ENCODE assay signal across 23 cellular contexts in genomic region chr11:69431893-69432738, GRCh38. TPM values are rescaled to one million over a fixed set of nuclear protein-coding genes. Genes with fewer than 3 reads are reported as not detected.
A peak's percentile ranks its signal among the peaks of the same experiment; 100 is the strongest.
DNase-seq lines count a peak whose midpoint lies in the region; FAIRE-seq and TF ChIP-seq lines count a peak whose summit lies in the region.
"Had no signal": no experiment of that assay in that cellular context is flagged by ENCODE, and none has a peak within 500 bp of the region (broad histone marks: within the 10 kb centered on the region; RNA-seq: fewer than 3 reads in every experiment).

No MANE protein-coding gene starts in this region.

- peaks cover 1% of the 10 kb centered on the region for H3K36me3 Mint-ChIP-seq in Caco-2 (ENCODE audit: insufficient read depth, unreplicated experiment)
- H3K36me3 Mint-ChIP-seq: CD8-positive, alpha-beta memory T cell had no signal

- H2BK20ac ChIP-seq in H1 (ENCODE audit: low read length) = peak overlapping the region; percentile 90; the same call in 1 of the 2 replicates

- no peak overlapping the region for H3K4me3 Mint-ChIP-seq in Caco-2 (ENCODE audit: unreplicated experiment)
- H3K4me3 Mint-ChIP-seq: CD8-positive, alpha-beta memory T cell had no signal

- BruUV-seq in Caco-2 (replicated peaks; lab: Mats Ljungman, UMichigan) = no TSS peak

- intact Hi-C loops in Caco-2 (cut with micrococcal nuclease; ENCODE audit: unreplicated experiment) (no loop called here), ascending aorta (cut with DNase I) (no loop called here), esophagus muscularis mucosa (cut with DNase I) (no loop called here)

- no peak overlapping the region for H2AFZ ChIP-seq in H1 (ENCODE audit: low read length)
- H2AFZ ChIP-seq in neuronal stem cell (ENCODE audit: low read length) = no peak overlapping the region

- H3K4me2 ChIP-seq in H1 (ENCODE audit: insufficient read depth in 1 of 2, low read depth in 2 of 2, low read length in 2 of 2) (no peak overlapping the region), neuronal stem cell (ENCODE audit: insufficient read depth, low read length, poor library complexity, severe bottlenecking) (no peak overlapping the region)
- H3K4me2 ChIP-seq: A549 had no signal

- CTCF ChIA-PET in Caco-2 (lab: Charles Lee) (no interaction called here), H1 (lab: Charles Lee; ENCODE audit: partially characterized antibody) (interaction anchor here (1.1 to 1.5 kb wide), 2 partner anchors 10 to 97 kb away, joined by 3 read pairs; no protein-coding TSS in a partner anchor)

- TF ChIP-seq EP300 in Ishikawa (IDR thresholded peaks at IDR 0.05; ENCODE audit: borderline replicate concordance) (no peak), H1 (IDR thresholded peaks at IDR 0.05; ENCODE audit: borderline replicate concordance in 1 of 2, low read depth in 2 of 2, low read length in 2 of 2) (no peak), esophagus muscularis mucosa (IDR thresholded peaks at IDR 0.05) (no peak)

- H3K79me1 ChIP-seq in H1 (ENCODE audit: low read depth, low read length) = no peaks in the 10 kb centered on the region
- peaks cover 2% of the 10 kb centered on the region for H3K79me1 ChIP-seq in neuronal stem cell (ENCODE audit: low read depth, low read length)

- TF ChIP-seq RAD21 in Ishikawa (IDR thresholded peaks at IDR 0.05; ENCODE audit: low read depth) (no peak), H1 (IDR thresholded peaks at IDR 0.05 in 1 of 2, conservative IDR thresholded peaks at IDR 0.05 in 1 of 2; ENCODE audit: low read depth in 2 of 2, low read length in 2 of 2) (no peak)

- H3K9me3 ChIP-seq in Caco-2 = no peaks in the 10 kb centered on the region
- H3K9me3 ChIP-seq in H1 (ENCODE audit: insufficient read depth in 2 of 2, low read depth in 1 of 2, low read length in 1 of 2) = no peaks in the 10 kb centered on the region
- H3K9me3 ChIP-seq in neuronal stem cell (replicated peaks in 1 of 2; ENCODE audit: control insufficient read depth in 2 of 2, insufficient read depth in 1 of 2, low read depth in 1 of 2, low read length in 2 of 2) = peaks cover 0 to 2% of the 10 kb centered on the region in 2 donors
- no peaks in the 10 kb centered on the region for H3K9me3 ChIP-seq in ascending aorta
- H3K9me3 ChIP-seq in esophagus muscularis mucosa = no peaks in the 10 kb centered on the region
- H3K9me3 ChIP-seq: A549, MG63 had no signal

- no peak overlapping the region for H3K14ac ChIP-seq in H1 (ENCODE audit: insufficient read length)
- no peak overlapping the region for H3K14ac ChIP-seq in neuronal stem cell (ENCODE audit: low read length)

- H3K18ac ChIP-seq in H1 (ENCODE audit: extremely low read depth, low read length) (no peak overlapping the region), neuronal stem cell (ENCODE audit: low read length) (peak overlapping the region; percentile 77)

- H2AK5ac ChIP-seq in H1 (ENCODE audit: low read depth, low read length) = peak overlapping the region; percentile 82; the same call in 1 of the 2 replicates
- peak overlapping the region; percentile 39 for H2AK5ac ChIP-seq in neuronal stem cell (ENCODE audit: low read depth, low read length)

- no peak overlapping the region for H4K5ac ChIP-seq in H1 (ENCODE audit: insufficient read length, low read depth, low read length)

- H2BK15ac ChIP-seq in H1 (ENCODE audit: low read length) (0 out of 2 replicates have a peak overlapping the region, but pooled peaks have one; percentile 46), neuronal stem cell (ENCODE audit: low read length) (peak overlapping the region; percentile 86)

- no peak overlapping the region for H3K27ac ChIP-seq in H1 (ENCODE audit: low read depth, low read length)
- no peak overlapping the region for H3K27ac ChIP-seq in neuronal stem cell (replicated peaks; ENCODE audit: low read length)
- no peak overlapping the region for H3K27ac ChIP-seq in ascending aorta
- no peak overlapping the region for H3K27ac ChIP-seq in esophagus muscularis mucosa (replicated peaks in 1 of 4)
- H3K27ac ChIP-seq: BLaER1 treated with 17β-estradiol and CSF1 and Interleukin-3, amounts not matched to agents 10 nM and 100 nM had no signal

- H3K36me3 ChIP-seq in Caco-2 (ENCODE audit: control insufficient read depth, insufficient read depth, low read length) = no peaks in the 10 kb centered on the region
- H3K36me3 ChIP-seq in H1 (ENCODE audit: control insufficient read depth in 2 of 4, insufficient read depth in 4 of 4, low read length in 3 of 4) = no peaks in the 10 kb centered on the region
- no peaks in the 10 kb centered on the region for H3K36me3 ChIP-seq in neuronal stem cell (replicated peaks in 1 of 2; ENCODE audit: control insufficient read depth in 2 of 2, insufficient read depth in 2 of 2, low read length in 2 of 2)
- H3K36me3 ChIP-seq in ascending aorta = no peaks in the 10 kb centered on the region
- H3K36me3 ChIP-seq in esophagus muscularis mucosa = no peaks in the 10 kb centered on the region
- H3K36me3 ChIP-seq: BLaER1 treated with 17β-estradiol and CSF1 and Interleukin-3, amounts not matched to agents 10 nM and 100 nM; MG63 had no signal

- H2BK120ac ChIP-seq in H1 (replicated peaks; ENCODE audit: low read depth, low read length) (no peak overlapping the region), neuronal stem cell (ENCODE audit: low read depth, low read length) (no peak overlapping the region)

- peak overlapping the region; percentile 31 for H3K27ac Mint-ChIP-seq in Caco-2 (ENCODE audit: unreplicated experiment)
- H3K27ac Mint-ChIP-seq: CD8-positive, alpha-beta memory T cell had no signal

- FAIRE-seq in H1 (lab: Jason Lieb, UNC) = no peak
- FAIRE-seq: A549, D721Med, GM12892, GM18507 had no signal

- H3K4me1 Mint-ChIP-seq in Caco-2 (ENCODE audit: low read depth, unreplicated experiment) = peaks cover 54% of the 10 kb centered on the region
- H3K4me1 Mint-ChIP-seq: CD8-positive, alpha-beta memory T cell had no signal

- H4K91ac ChIP-seq in H1 (replicated peaks; ENCODE audit: insufficient read length, low read length) (no peak overlapping the region), neuronal stem cell (ENCODE audit: low read depth, low read length, poor library complexity) (no peak overlapping the region)

- H3K23ac ChIP-seq in H1 (ENCODE audit: insufficient read length) = no peak overlapping the region
- no peak overlapping the region for H3K23ac ChIP-seq in neuronal stem cell (ENCODE audit: low read depth, low read length, poor library complexity)

- no peaks in the 10 kb centered on the region for H4K20me1 ChIP-seq in H1 (replicated peaks in 1 of 2; ENCODE audit: control insufficient read depth in 1 of 2, insufficient read depth in 2 of 2, low read length in 2 of 2)
- H4K20me1 ChIP-seq: BLaER1 treated with 17β-estradiol and CSF1 and Interleukin-3, amounts not matched to agents 10 nM and 100 nM had no signal

- H3K23me2 ChIP-seq in H1 (ENCODE audit: low read depth, low read length) = no peaks in the 10 kb centered on the region

- H3K4me3 ChIP-seq in Caco-2 (ENCODE audit: low read depth, low read length) (no peak overlapping the region), H1 (ENCODE audit: extremely low read depth in 1 of 4, insufficient read depth in 2 of 4, low read depth in 3 of 4, low read length in 4 of 4) (no peak overlapping the region), neuronal stem cell (ENCODE audit: low read length in 2 of 2) (no peak overlapping the region), ascending aorta (no peak overlapping the region), esophagus muscularis mucosa (no peak overlapping the region)
- H3K4me3 ChIP-seq: A549; BLaER1 treated with 17β-estradiol and CSF1 and Interleukin-3, amounts not matched to agents 10 nM and 100 nM; MG63 had no signal

- no peak for TF ChIP-seq POLR2A in H1 (IDR thresholded peaks at IDR 0.05; ENCODE audit: control extremely low read depth in 1 of 2, low read depth in 2 of 2, low read length in 2 of 2)
- TF ChIP-seq POLR2A in esophagus muscularis mucosa (IDR thresholded peaks at IDR 0.05; ENCODE audit: low read depth) = no peak

- H3K27me3 ChIP-seq in Caco-2 (replicated peaks; ENCODE audit: control insufficient read depth, insufficient read depth, low read length) (no peaks in the 10 kb centered on the region), H1 (replicated peaks in 1 of 4; ENCODE audit: control insufficient read depth in 3 of 4, extremely low read depth in 1 of 4, insufficient read depth in 3 of 4, low read length in 3 of 4) (peaks cover 0 to 3% (median 0%) of the 10 kb centered on the region in 4 experiments; a peak in 1 of 7 replicates), neuronal stem cell (ENCODE audit: control insufficient read depth in 3 of 3, insufficient read depth in 3 of 3, low read depth in 1 of 3, low read length in 3 of 3) (no peaks in the 10 kb centered on the region), ascending aorta (no peaks in the 10 kb centered on the region), esophagus muscularis mucosa (peaks cover 0 to 11% (median 0%) of the 10 kb centered on the region in 4 donors)
- H3K27me3 ChIP-seq: MG63 had no signal

- 87% methylated on average over 13 of the region's 14 CpGs; no CpG with 5 or more reads in 1 of the 2 experiments for WGBS in H1 (ENCODE audit: extremely low coverage in 1 of 2, insufficient coverage in 1 of 2, insufficient read length in 1 of 2, insufficient replicate concordance in 2 of 2, low coverage in 1 of 2, low lambda C conversion rate in 2 of 2, missing lambda C conversion rate in 1 of 2), 2 experiments
- WGBS in neuronal stem cell (ENCODE audit: extremely low coverage in 2 of 2, insufficient read length in 2 of 2, insufficient replicate concordance in 1 of 2), 2 donors = no CpG with 5 or more reads among the region's 14 CpGs
- WGBS in esophagus muscularis mucosa = 86% methylated on average over 12 of the region's 14 CpGs

- H3K4me1 ChIP-seq in Caco-2 (peaks cover 60% of the 10 kb centered on the region), H1 (replicated peaks in 1 of 4; ENCODE audit: control insufficient read depth in 3 of 4, insufficient read depth in 4 of 4, low read length in 3 of 4) (peaks cover 2 to 30% (median 14%) of the 10 kb centered on the region in 4 experiments), neuronal stem cell (ENCODE audit: control insufficient read depth in 2 of 2, insufficient read depth in 1 of 2, low read depth in 1 of 2, low read length in 2 of 2) (peaks cover 11 to 38% of the 10 kb centered on the region in 2 donors), ascending aorta (no peaks in the 10 kb centered on the region), esophagus muscularis mucosa (no peaks in the 10 kb centered on the region)

- H3K9me3 Mint-ChIP-seq in Caco-2 (ENCODE audit: unreplicated experiment) = no peaks in the 10 kb centered on the region
- H3K9me3 Mint-ChIP-seq: CD8-positive, alpha-beta memory T cell had no signal

- H3K27me3 Mint-ChIP-seq in Caco-2 (ENCODE audit: insufficient read depth, unreplicated experiment) = no peaks in the 10 kb centered on the region

- H3K4ac ChIP-seq in H1 (replicated peaks; ENCODE audit: insufficient read length, low read depth, low read length) (no peak overlapping the region), neuronal stem cell (ENCODE audit: low read length) (no peak overlapping the region)

- TF ChIP-seq CTCF in Caco-2 (IDR thresholded peaks at IDR 0.05; ENCODE audit: insufficient read depth in 1 of 2, low read depth in 1 of 2, low read length in 1 of 2, severe bottlenecking in 1 of 2, unreplicated experiment in 1 of 2) (no peak), H1 (IDR thresholded peaks at IDR 0.05; ENCODE audit: control extremely low read depth in 1 of 3, insufficient read depth in 1 of 3, low read depth in 1 of 3, low read length in 3 of 3) (no peak), ascending aorta (IDR thresholded peaks at IDR 0.05) (no peak), esophagus muscularis mucosa (IDR thresholded peaks at IDR 0.05) (no peak)

- no peaks in the 10 kb centered on the region for H3K79me2 ChIP-seq in H1 (ENCODE audit: control insufficient read depth in 1 of 2, insufficient read depth in 2 of 2, low read length in 2 of 2)

- no peak overlapping the region for H3K56ac ChIP-seq in H1 (replicated peaks; ENCODE audit: insufficient read length, low read depth, low read length)

- DNase-seq in Caco-2 = no peak
- DNase-seq in H1 (ENCODE audit: low read depth in 1 of 2, low spot score in 2 of 2) = no peak
- DNase-seq in neuronal stem cell (ENCODE audit: low spot score) = no peak
- no peak for DNase-seq in ascending aorta (ENCODE audit: low spot score in 2 of 2)
- DNase-seq in esophagus muscularis mucosa (ENCODE audit: extremely low spot score) = no peak
- no peak for DNase-seq in NCI-H2107 (lab: John Stamatoyannopoulos, UW)
- DNase-seq: CD8-positive, alpha-beta memory T cell; GOT3; MG63; NCI-H1048; NCI-H1436; NCI-H1930; NCI-H345; NCI-H524 treated with DMSO at 0.1 percent for 48 hours; PC-3; RPMI8226; SIG-M5 had no signal

- peak overlapping the region; percentile 75; the same call in 1 of the 2 replicates for H2BK12ac ChIP-seq in H1 (ENCODE audit: low read depth, low read length)
- H2BK12ac ChIP-seq in neuronal stem cell (ENCODE audit: low read length) = peak overlapping the region; percentile 76

- POLR2A ChIA-PET in Caco-2 (lab: Charles Lee) (interaction anchor here (0.5 kb wide), 1 partner anchor 87 kb away, joined by 3 read pairs; no protein-coding TSS in a partner anchor), H1 (lab: Charles Lee; ENCODE audit: partially characterized antibody) (interaction anchor here (1.4 kb wide), 1 partner anchor 224 kb away, joined by 4 read pairs; no protein-coding TSS in a partner anchor)

- no peak overlapping the region for H2BK5ac ChIP-seq in H1 (ENCODE audit: low read depth, low read length)
- peak overlapping the region; percentile 54 for H2BK5ac ChIP-seq in neuronal stem cell (ENCODE audit: low read length)

- H3K9ac ChIP-seq in H1 (replicated peaks in 1 of 4; ENCODE audit: extremely low read depth in 1 of 4, low read depth in 3 of 4, low read length in 3 of 4) = no peak overlapping the region
- no peak overlapping the region for H3K9ac ChIP-seq in neuronal stem cell (ENCODE audit: low read depth, low read length, poor library complexity)
- H3K9ac ChIP-seq: BLaER1 treated with 17β-estradiol and CSF1 and Interleukin-3, amounts not matched to agents 10 nM and 100 nM had no signal

- H4K8ac ChIP-seq in H1 (ENCODE audit: extremely low read depth, insufficient read depth, low read length) (no peak overlapping the region; the same call in none of the 2 replicates), neuronal stem cell (ENCODE audit: low read depth, low read length) (no peak overlapping the region)

RNA-seq across cellular contexts. Expression of gene LINC01488, which starts 49.3 kb away (rescaled TPM):
- total RNA-seq in Caco-2 (2022) = 0.12 TPM in 1 of 2 replicates, not detected in the other
- total RNA-seq in H1 (2021; fragmentation: NEBNext Ultra II Directional; extraction: Animal tissue kit (Norgen Biotek cat#: 25700)) = not detected in 2 replicates
- 0.03 TPM in 1 of 2 replicates, not detected in the other for polyA plus RNA-seq in H1 (2011; rRNA removed)
- polyA plus RNA-seq in H1 (2011; cell fraction: cytosol; rRNA removed) = not detected
- not detected for polyA plus RNA-seq in H1 (2011; cell fraction: nucleus; rRNA removed)
- not detected in 4 replicates for polyA plus RNA-seq in H1 (2012, experiment 1 of 2)
- not detected for polyA plus RNA-seq in H1 (2012, experiment 2 of 2)
- polyA plus RNA-seq in H1 (2013, experiment 1 of 2) = not detected
- polyA plus RNA-seq in H1 (2013, experiment 2 of 2) = not detected
- polyA minus RNA-seq in H1 (2011; rRNA and poly(A)+ RNA removed) = not detected in 2 replicates
- polyA minus RNA-seq in H1 (2011; cell fraction: cytosol; rRNA and poly(A)+ RNA removed) = not detected
- not detected for polyA minus RNA-seq in H1 (2011; cell fraction: nucleus; rRNA and poly(A)+ RNA removed)
- 0.06 TPM for polyA plus RNA-seq in neuronal stem cell (2013, experiment 1 of 2)
- polyA plus RNA-seq in neuronal stem cell (2013, experiment 2 of 2) = 0.01 TPM
- not detected for total RNA-seq in ascending aorta
- total RNA-seq in esophagus muscularis mucosa = not detected
- total RNA-seq: CD8-positive, alpha-beta memory T cell; PC-3 had no signal
- polyA plus RNA-seq: CD8-positive, alpha-beta memory T cell had no signal
